26 cellular contexts compared by ENCODE assay signal in genomic region chr20:59858425-59858824, GRCh38.
"Had no signal": no experiment of that assay in that cellular context is flagged by ENCODE, and none has a peak within 500 bp of the region (broad histone marks: within the 10 kb centered on the region; RNA-seq: fewer than 3 reads in every experiment).

No MANE protein-coding gene starts in this region.

- DNase-seq: colonic mucosa; cortex of kidney; effector CD8-positive, alpha-beta T cell; effector memory CD8-positive, alpha-beta T cell; endodermal cell; erythroblast; esophagus squamous epithelium; foreskin fibroblast; foreskin melanocyte; gastrocnemius medialis; glutamatergic neuron; head of caudate nucleus; heart right ventricle; hippocampal formation; left cardiac atrium; left lung; left ventricle myocardium superior; lower lobe of right lung; mesenchymal stem cell; mucosa of descending colon; naive B cell had no signal

- H3K27ac ChIP-seq: colonic mucosa, epithelial cell of prostate, esophagus squamous epithelium, gastrocnemius medialis, heart right ventricle, left lung, lower lobe of right lung had no signal

- H3K36me3 ChIP-seq: colonic mucosa, esophagus squamous epithelium, gastrocnemius medialis, heart right ventricle, left lung, lower lobe of right lung had no signal

- H3K4me3 ChIP-seq: colonic mucosa, esophagus squamous epithelium, gastrocnemius medialis, heart right ventricle, left lung, lower lobe of right lung, mucosa of descending colon had no signal

- H3K27me3 ChIP-seq: colonic mucosa, esophagus squamous epithelium, gastrocnemius medialis, heart right ventricle, left lung had no signal

- FAIRE-seq: endometrium, islet of Langerhans, keratinocyte had no signal

- H3K4me1 ChIP-seq: colonic mucosa, esophagus squamous epithelium, left lung, lower lobe of right lung had no signal

- ATAC-seq: effector memory CD8-positive, alpha-beta T cell; esophagus mucosa; gastrocnemius medialis; heart right ventricle; left cardiac atrium; left lung; left ventricle myocardium superior; lower lobe of right lung; mucosa of descending colon had no signal

- H3K9me3 ChIP-seq: colonic mucosa, esophagus squamous epithelium, gastrocnemius medialis, lower lobe of right lung, mucosa of descending colon had no signal
